23 cellular contexts compared by ENCODE assay signal in the genomic region with DNA sequence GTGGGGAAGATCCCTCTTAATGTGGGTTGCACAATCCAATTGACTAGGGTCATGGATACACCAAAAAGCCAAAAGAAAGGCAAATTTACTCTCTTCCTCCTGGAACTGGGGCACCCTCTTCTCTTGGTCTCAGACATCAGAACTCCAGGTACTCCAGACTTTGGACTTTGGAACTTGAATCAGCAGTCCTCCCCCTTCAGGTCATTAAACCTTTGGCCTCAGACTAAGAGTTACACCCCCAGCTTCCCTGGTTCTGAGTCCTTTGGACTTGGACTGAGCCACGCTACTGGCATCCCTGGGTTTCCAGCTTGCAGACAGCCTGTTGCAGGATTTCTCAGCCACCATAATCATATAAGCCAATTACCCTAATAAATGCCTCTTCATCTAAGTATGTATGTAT. TPM values are rescaled to one million over a fixed set of nuclear protein-coding genes. Genes with fewer than 3 reads are reported as not detected.
"Had no signal": no experiment of that assay in that cellular context is flagged by ENCODE, and none has a peak within 500 bp of the region (broad histone marks: within the 10 kb centered on the region; RNA-seq: fewer than 3 reads in every experiment).

No MANE protein-coding gene starts in this region.

- H3K27ac ChIP-seq: KMS-11, RWPE1, SJCRH30 had no signal

- DNase-seq: IMR-90, Kasumi-1, MM.1S, NCI-H1092 treated with DMSO at 0.1 percent for 48 hours, NCI-H1436, NCI-H187, NCI-H2029, NCI-H2081 treated with DMSO at 0.1 percent for 48 hours, NCI-H2171, NCI-H226, NCI-H446, NCI-H510A, NCI-H524 treated with DMSO at 0.1 percent for 48 hours, NCI-H69, NCI-H774, PC-3, SHP77, SJCRH30 had no signal

- ATAC-seq: Panc1, PC-3, SK-N-SH treated with all-trans-retinoic acid at 6 μM for 48 hours had no signal

- H3K9me3 ChIP-seq: SJCRH30 had no signal

- H3K36me3 ChIP-seq: SJCRH30 had no signal

- H3K27me3 ChIP-seq: SJCRH30 had no signal

- H3K4me3 ChIP-seq: SJCRH30 had no signal

- H3K4me2 ChIP-seq: KMS-11 had no signal

- H3K4me1 ChIP-seq: SJCRH30 had no signal

RNA-seq across cellular contexts. Expression of gene KIF5C, which starts 50.8 kb away (rescaled TPM):
- total RNA-seq: HT-29 had no signal
